Comparison of ENCODE assay signal across 8 cellular contexts in genomic region chr14:22976620-22977433, GRCh38. TPM values are rescaled to one million over a fixed set of nuclear protein-coding genes. Genes with fewer than 3 reads are reported as not detected.
A peak's percentile ranks its signal among the peaks of the same experiment; 100 is the strongest.
DNase-seq lines count a peak whose midpoint lies in the region; ATAC-seq and TF ChIP-seq lines count a peak whose summit lies in the region.
"Had no signal": no experiment of that assay in that cellular context is flagged by ENCODE, and none has a peak within 500 bp of the region (broad histone marks: within the 10 kb centered on the region; RNA-seq: fewer than 3 reads in every experiment).

No MANE protein-coding gene starts in this region.

- H3K9me3 ChIP-seq in heart left ventricle: no peaks in the 10 kb centered on the region
- no peaks in the 10 kb centered on the region for H3K9me3 ChIP-seq in uterus

- no peak overlapping the region for H3K27ac Mint-ChIP-seq in activated CD4-positive, alpha-beta memory T cell treated with anti-CD3 and anti-CD28 coated beads, Interleukin-2, amount 10 ng/mL, durations not matched to agents 7 days and 5 days

- 27 to 42% (median 30%) methylated on average over 6 of the region's 6 CpGs for WGBS in heart left ventricle, 4 donors

- H3K27ac ChIP-seq in heart left ventricle (peak overlapping the region in 11 of 12 donors; percentile 33 to 92 (median 76)), uterus (peak overlapping the region; percentile 88 to 96)

- CTCF ChIA-PET in activated CD4-positive, alpha-beta memory T cell treated with anti-CD3 and anti-CD28 coated beads, Interleukin-2, amount 10 ng/mL, durations not matched to agents 7 days and 5 days (lab: Charles Lee): interaction anchor here (1.1 to 8.7 kb wide), 4 partner anchors 8 to 406 kb away, joined by 3 to 165 read pairs (median 11); partner anchors contain the start of genes AJUBA and CDH24

- H3K27me3 ChIP-seq in heart left ventricle (peaks cover 0 to 17% (median 0%) of the 10 kb centered on the region in 9 donors), uterus (no peaks in the 10 kb centered on the region)

- H3K9me3 Mint-ChIP-seq in activated CD4-positive, alpha-beta memory T cell treated with anti-CD3 and anti-CD28 coated beads, Interleukin-2, amount 10 ng/mL, durations not matched to agents 7 days and 5 days: no peaks in the 10 kb centered on the region

- intact Hi-C loops in heart left ventricle (cut with DNase I): loop anchor here in 2 of 10 donors (5.0 to 10.0 kb wide), 2 partner anchors 45 to 422 kb away; no protein-coding TSS in a partner anchor
- intact Hi-C loops in Right ventricle myocardium superior (cut with DNase I): no loop called here
- intact Hi-C loops in uterus (cut with DNase I; ENCODE audit: low total_unique reads): no loop called here

- H3K36me3 ChIP-seq in heart left ventricle (peaks cover 0 to 15% (median 3%) of the 10 kb centered on the region in 9 donors), uterus (no peaks in the 10 kb centered on the region)

- H3K4me1 Mint-ChIP-seq in activated CD4-positive, alpha-beta memory T cell treated with anti-CD3 and anti-CD28 coated beads, Interleukin-2, amount 10 ng/mL, durations not matched to agents 7 days and 5 days: peaks cover 8% of the 10 kb centered on the region

- no peak for TF ChIP-seq CTCF in heart left ventricle (IDR thresholded peaks at IDR 0.05)
- no peak for TF ChIP-seq CTCF in fibroblast of villous mesenchyme (IDR thresholded peaks at IDR 0.05; ENCODE audit: insufficient read depth, low read depth, low read length)
- no peak for TF ChIP-seq CTCF in uterus (IDR thresholded peaks at IDR 0.05)

- peaks cover 3 to 60% (median 41%) of the 10 kb centered on the region in 12 donors for H3K4me1 ChIP-seq in heart left ventricle
- peaks cover 6% of the 10 kb centered on the region in 2 donors for H3K4me1 ChIP-seq in uterus

- TF ChIP-seq POLR2A in heart left ventricle (IDR thresholded peaks at IDR 0.05) (no peak), uterus (IDR thresholded peaks at IDR 0.05) (no peak)

- H3K36me3 Mint-ChIP-seq in activated CD4-positive, alpha-beta memory T cell treated with anti-CD3 and anti-CD28 coated beads, Interleukin-2, amount 10 ng/mL, durations not matched to agents 7 days and 5 days (ENCODE audit: low read depth): no peaks in the 10 kb centered on the region

- peaks cover 31% of the 10 kb centered on the region for H3K27me3 Mint-ChIP-seq in activated CD4-positive, alpha-beta memory T cell treated with anti-CD3 and anti-CD28 coated beads, Interleukin-2, amount 10 ng/mL, durations not matched to agents 7 days and 5 days

- POLR2A ChIA-PET in activated CD4-positive, alpha-beta memory T cell treated with anti-CD3 and anti-CD28 coated beads, Interleukin-2, amount 10 ng/mL, durations not matched to agents 7 days and 5 days (lab: Charles Lee): interaction anchor here (1.0 kb wide), 1 partner anchor 57 kb away, joined by 3 read pairs; no protein-coding TSS in a partner anchor

- H3K4me3 Mint-ChIP-seq in activated CD4-positive, alpha-beta memory T cell treated with anti-CD3 and anti-CD28 coated beads, Interleukin-2, amount 10 ng/mL, durations not matched to agents 7 days and 5 days: no peak overlapping the region

- no peak overlapping the region for H3K4me3 ChIP-seq in heart left ventricle
- peak overlapping the region; percentile 24 for H3K4me3 ChIP-seq in fibroblast of villous mesenchyme (ENCODE audit: low read depth, low read length)
- no peak overlapping the region for H3K4me3 ChIP-seq in uterus

- ATAC-seq in heart left ventricle (no peak), Right ventricle myocardium superior (ENCODE audit: poor library complexity) (no peak), HG02973 (IDR thresholded peaks at IDR 0.05; ENCODE audit: unreplicated experiment) (no peak)

- DNase-seq in heart left ventricle (no peak), Right ventricle myocardium superior (no peak), fibroblast of villous mesenchyme (ENCODE audit: low read depth) (peak; percentile 72), uterus (no peak)
- DNase-seq in activated CD4-positive, alpha-beta memory T cell treated with anti-CD3 and anti-CD28 coated beads, Interleukin-2, amount 10 ng/mL, durations not matched to agents 7 days and 5 days: no peak
- DNase-seq: effector memory CD4-positive, alpha-beta T cell; MV-4-11 had no signal

RNA-seq across cellular contexts. Expression of gene AJUBA, which starts 5.5 kb away (rescaled TPM):
- total RNA-seq in heart left ventricle (10 to 100 TPM in 5 of 9 donors, 1 to 10 TPM in 4; 5.6 to 18.0 (median 13.0) TPM), Right ventricle myocardium superior (10.9 TPM), fibroblast of villous mesenchyme (105 and 131 TPM in 2 replicates), uterus (10 to 100 TPM in 3 of 4 donors, 1 to 10 TPM in 1; 6.8 to 51.7 (median 27.1) TPM)
- polyA plus RNA-seq in heart left ventricle: 1 to 10 TPM; 6.4 to 9.9 TPM
- 1 to 10 TPM; 1.2 to 1.3 TPM for total RNA-seq in activated CD4-positive, alpha-beta memory T cell treated with anti-CD3 and anti-CD28 coated beads, Interleukin-2, amount 10 ng/mL, durations not matched to agents 7 days and 5 days

RNA-seq across cellular contexts. Expression of gene HAUS4, which starts 19.9 kb away (rescaled TPM):
- 10 to 100 TPM; 14.0 to 42.1 (median 19.6) TPM for total RNA-seq in heart left ventricle
- polyA plus RNA-seq in heart left ventricle: 10 to 100 TPM; 13.0 to 21.7 TPM
- total RNA-seq in Right ventricle myocardium superior: 16.4 TPM
- total RNA-seq in fibroblast of villous mesenchyme: 29.8 and 46.7 TPM in 2 replicates
- total RNA-seq in uterus: 10 to 100 TPM; 30.0 to 65.3 (median 34.7) TPM
- total RNA-seq in activated CD4-positive, alpha-beta memory T cell treated with anti-CD3 and anti-CD28 coated beads, Interleukin-2, amount 10 ng/mL, durations not matched to agents 7 days and 5 days: 10 to 100 TPM; 60.2 to 66.5 TPM

RNA-seq across cellular contexts. Expression of gene C14orf93, which starts 33.1 kb away (rescaled TPM):
- total RNA-seq in heart left ventricle (1 to 10 TPM; 3.8 to 7.6 (median 5.5) TPM), Right ventricle myocardium superior (5.5 TPM), fibroblast of villous mesenchyme (4.5 and 4.7 TPM in 2 replicates), uterus (10 to 100 TPM in 2 of 4 donors, 1 to 10 TPM in 2; 7.2 to 18.6 (median 10.4) TPM)
- polyA plus RNA-seq in heart left ventricle: 1 to 10 TPM; 3.4 to 4.0 TPM
- 10 to 100 TPM in 1 of 2 experiments, 1 to 10 TPM in 1; 9.4 to 10.4 TPM for total RNA-seq in activated CD4-positive, alpha-beta memory T cell treated with anti-CD3 and anti-CD28 coated beads, Interleukin-2, amount 10 ng/mL, durations not matched to agents 7 days and 5 days

RNA-seq across cellular contexts. Expression of gene PRMT5, which starts 47.7 kb away (rescaled TPM):
- total RNA-seq in heart left ventricle (10 to 100 TPM; 37.2 to 60.2 (median 48.8) TPM), Right ventricle myocardium superior (50.2 TPM), fibroblast of villous mesenchyme (56.7 and 82.5 TPM in 2 replicates), uterus (100 to 1,000 TPM in 1 of 4 donors, 10 to 100 TPM in 3; 57.9 to 126 (median 75.6) TPM)
- polyA plus RNA-seq in heart left ventricle: 100 to 1,000 TPM in 1 of 2 donors, 10 to 100 TPM in 1; 10.4 to 101 TPM
- total RNA-seq in activated CD4-positive, alpha-beta memory T cell treated with anti-CD3 and anti-CD28 coated beads, Interleukin-2, amount 10 ng/mL, durations not matched to agents 7 days and 5 days: 10 to 100 TPM; 46.3 to 49.8 TPM

RNA-seq across cellular contexts. Expression of gene PSMB5, which starts 57.9 kb away (rescaled TPM):
- 100 to 1,000 TPM; 113 to 186 (median 122) TPM for total RNA-seq in heart left ventricle
- polyA plus RNA-seq in heart left ventricle: 100 to 1,000 TPM in 1 of 2 donors, 10 to 100 TPM in 1; 75.7 to 233 TPM
- 129 TPM for total RNA-seq in Right ventricle myocardium superior
- 178 and 196 TPM in 2 replicates for total RNA-seq in fibroblast of villous mesenchyme
- 100 to 1,000 TPM in 2 of 4 donors, 10 to 100 TPM in 2; 18.4 to 121 (median 92.0) TPM for total RNA-seq in uterus
- 10 to 100 TPM; 55.0 to 57.5 TPM for total RNA-seq in activated CD4-positive, alpha-beta memory T cell treated with anti-CD3 and anti-CD28 coated beads, Interleukin-2, amount 10 ng/mL, durations not matched to agents 7 days and 5 days
